ENCODE assay signal across 20 cellular contexts in genomic region chr5:156949424-156949823, GRCh38. TPM values are rescaled to one million over a fixed set of nuclear protein-coding genes. Genes with fewer than 3 reads are reported as not detected.
"Had no signal": no experiment of that assay in that cellular context is flagged by ENCODE, and none has a peak within 500 bp of the region (broad histone marks: within the 10 kb centered on the region; RNA-seq: fewer than 3 reads in every experiment).

No MANE protein-coding gene starts in this region.

- H3K9me3 ChIP-seq: spleen, tibial artery had no signal

- H3K4me1 ChIP-seq: spleen, tibial artery had no signal

- H3K4me3 Mint-ChIP-seq: activated CD8-positive, alpha-beta memory T cell treated with anti-CD3 and anti-CD28 coated beads, Interleukin-2, amount 10 ng/mL, durations not matched to agents 7 days and 5 days; effector memory CD8-positive, alpha-beta T cell had no signal

- DNase-seq: activated CD4-positive, alpha-beta T cell treated with anti-CD3 and anti-CD28 coated beads, Interleukin-2, amount 50 U/mL, for 4 hours; activated CD8-positive, alpha-beta memory T cell treated with anti-CD3 and anti-CD28 coated beads, Interleukin-2, amount 10 ng/mL, durations not matched to agents 7 days and 5 days; activated effector memory CD4-positive, alpha-beta T cell treated with Interleukin-2 at 50 U/mL for 16 hours; activated naive CD4-positive, alpha-beta T cell treated with anti-CD3 and anti-CD28 coated beads, Interleukin-2, amount 50 U/mL, for 16 hours; activated T-cell treated with anti-CD3 and anti-CD28 coated beads, Interleukin-2, amount 50 U/mL, for 1 hour; amniotic stem cell; effector memory CD8-positive, alpha-beta T cell; foreskin fibroblast; hippocampal formation; left cardiac atrium; mesenchymal stem cell; naive thymus-derived CD4-positive, alpha-beta T cell; spleen; stimulated activated CD8-positive, alpha-beta memory T cell treated with anti-CD3 and anti-CD28 coated beads, Interleukin-4, amount 100 ng/mL, for 48 hours; stimulated activated naive CD4-positive, alpha-beta T cell; substantia nigra; tibial artery had no signal

- H3K27ac ChIP-seq: epithelial cell of prostate, spleen, tibial artery had no signal

- ATAC-seq: activated CD4-positive, CD25-positive, alpha-beta regulatory T cell treated with anti-CD3 and anti-CD28 coated beads, Interleukin-2, amount 50 U/mL, for 24 hours; activated CD8-positive, alpha-beta memory T cell treated with anti-CD3 and anti-CD28 coated beads, Interleukin-2, amount 10 ng/mL, durations not matched to agents 7 days and 5 days; effector memory CD8-positive, alpha-beta T cell; left cardiac atrium; naive thymus-derived CD4-positive, alpha-beta T cell had no signal

- H3K27ac Mint-ChIP-seq: activated CD8-positive, alpha-beta memory T cell treated with anti-CD3 and anti-CD28 coated beads, Interleukin-2, amount 10 ng/mL, durations not matched to agents 7 days and 5 days; effector memory CD8-positive, alpha-beta T cell had no signal

- H3K9me3 Mint-ChIP-seq: effector memory CD8-positive, alpha-beta T cell had no signal

- H3K36me3 ChIP-seq: spleen, tibial artery had no signal

- H3K4me3 ChIP-seq: spleen, tibial artery had no signal

- H3K27me3 Mint-ChIP-seq: activated CD8-positive, alpha-beta memory T cell treated with anti-CD3 and anti-CD28 coated beads, Interleukin-2, amount 10 ng/mL, durations not matched to agents 7 days and 5 days; effector memory CD8-positive, alpha-beta T cell; naive thymus-derived CD4-positive, alpha-beta T cell had no signal

- H3K27me3 ChIP-seq: spleen, tibial artery had no signal

RNA-seq across cellular contexts. Expression of gene TIMD4, which starts 13.6 kb away (rescaled TPM):
- total RNA-seq: glomerular endothelial cell had no signal
